ENCODE assay signal across 10 cellular contexts in the genomic region with DNA sequence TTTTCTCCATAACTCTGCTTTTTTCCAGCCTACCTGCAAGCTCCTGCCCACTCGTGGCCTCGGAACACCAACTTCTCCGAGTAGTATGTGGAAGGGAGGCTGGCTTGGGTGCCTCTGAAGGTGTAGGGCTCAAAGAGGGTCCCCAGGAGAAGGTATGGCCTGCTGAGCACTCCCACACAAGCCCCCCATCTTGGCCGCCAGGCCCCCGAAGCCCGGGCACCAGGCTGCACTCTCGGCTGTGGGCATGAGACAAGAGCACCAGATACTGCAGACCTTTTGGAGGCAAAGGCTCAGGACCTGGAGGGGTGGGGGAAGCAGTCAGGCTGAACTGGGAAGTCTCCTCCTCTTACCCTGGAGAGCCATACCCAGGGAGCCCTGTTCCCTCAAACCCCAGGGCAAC. TPM values are rescaled to one million over a fixed set of nuclear protein-coding genes. Genes with fewer than 3 reads are reported as not detected.
DNase-seq lines count a peak whose midpoint lies in the region; ATAC-seq and TF ChIP-seq lines count a peak whose summit lies in the region.
"Had no signal": no experiment of that assay in that cellular context is flagged by ENCODE, and none has a peak within 500 bp of the region (broad histone marks: within the 10 kb centered on the region; RNA-seq: fewer than 3 reads in every experiment).

No MANE protein-coding gene starts in this region.

- no peak for DNase-seq in activated CD4-positive, alpha-beta T cell treated with anti-CD3 and anti-CD28 coated beads, Interleukin-2, amount 10 ng/mL, durations not matched to agents 7 days and 5 days
- DNase-seq in activated CD4-positive, alpha-beta T cell treated with anti-CD3 and anti-CD28 coated beads for 1 hour, result no peak
- DNase-seq in T-helper 17 cell (no peak), fibroblast of villous mesenchyme (ENCODE audit: low read depth) (no peak), cortex of kidney (lab: John Stamatoyannopoulos, UW) (no peak)
- no peak for DNase-seq in stimulated activated naive B cell treated with anti-CD40 and anti-IgM and Interleukin-4, amounts not matched to agents 10 μg/mL and 1 μg/mL and 100 μg/mL, for 72 hours
- DNase-seq: NCI-H1092 treated with DMSO at 0.1 percent for 48 hours had no signal

- H3K36me3 Mint-ChIP-seq in activated CD4-positive, alpha-beta T cell treated with anti-CD3 and anti-CD28 coated beads, Interleukin-2, amount 10 ng/mL, durations not matched to agents 7 days and 5 days (ENCODE audit: low read depth), result peaks cover 21% of the 10 kb centered on the region
- peaks cover 3% of the 10 kb centered on the region for H3K36me3 Mint-ChIP-seq in T-helper 17 cell (ENCODE audit: low read depth)
- peaks cover 0 to 22% of the 10 kb centered on the region in 2 donors for H3K36me3 Mint-ChIP-seq in stimulated activated naive B cell treated with anti-CD40 and anti-IgM and Interleukin-4, amounts not matched to agents 10 μg/mL and 1 μg/mL and 100 μg/mL, for 72 hours

- peaks cover 3% of the 10 kb centered on the region for H3K27me3 Mint-ChIP-seq in activated CD4-positive, alpha-beta T cell treated with anti-CD3 and anti-CD28 coated beads, Interleukin-2, amount 10 ng/mL, durations not matched to agents 7 days and 5 days
- no peaks in the 10 kb centered on the region for H3K27me3 Mint-ChIP-seq in T-helper 17 cell
- no peaks in the 10 kb centered on the region for H3K27me3 Mint-ChIP-seq in stimulated activated naive B cell treated with anti-CD40 and anti-IgM and Interleukin-4, amounts not matched to agents 10 μg/mL and 1 μg/mL and 100 μg/mL, for 72 hours

- CTCF ChIA-PET in activated CD4-positive, alpha-beta T cell treated with anti-CD3 and anti-CD28 coated beads, Interleukin-2, amount 10 ng/mL, durations not matched to agents 7 days and 5 days (lab: Charles Lee), result no interaction called here

- H3K27ac Mint-ChIP-seq in activated CD4-positive, alpha-beta T cell treated with anti-CD3 and anti-CD28 coated beads, Interleukin-2, amount 10 ng/mL, durations not matched to agents 7 days and 5 days, result peak overlapping the region; percentile 99
- H3K27ac Mint-ChIP-seq in T-helper 17 cell, result peak overlapping the region; percentile 79
- H3K27ac Mint-ChIP-seq in stimulated activated naive B cell treated with anti-CD40 and anti-IgM and Interleukin-4, amounts not matched to agents 10 μg/mL and 1 μg/mL and 100 μg/mL, for 72 hours, result peak overlapping the region; percentile 95

- no peaks in the 10 kb centered on the region for H3K9me3 Mint-ChIP-seq in activated CD4-positive, alpha-beta T cell treated with anti-CD3 and anti-CD28 coated beads, Interleukin-2, amount 10 ng/mL, durations not matched to agents 7 days and 5 days
- H3K9me3 Mint-ChIP-seq in stimulated activated naive B cell treated with anti-CD40 and anti-IgM and Interleukin-4, amounts not matched to agents 10 μg/mL and 1 μg/mL and 100 μg/mL, for 72 hours, result no peaks in the 10 kb centered on the region

- H3K4me3 Mint-ChIP-seq in activated CD4-positive, alpha-beta T cell treated with anti-CD3 and anti-CD28 coated beads, Interleukin-2, amount 10 ng/mL, durations not matched to agents 7 days and 5 days, result peak overlapping the region; percentile 93
- H3K4me3 Mint-ChIP-seq in T-helper 17 cell, result peak overlapping the region; percentile 90
- peak overlapping the region; percentile 84 to 88 for H3K4me3 Mint-ChIP-seq in stimulated activated naive B cell treated with anti-CD40 and anti-IgM and Interleukin-4, amounts not matched to agents 10 μg/mL and 1 μg/mL and 100 μg/mL, for 72 hours

- POLR2A ChIA-PET in activated CD4-positive, alpha-beta T cell treated with anti-CD3 and anti-CD28 coated beads, Interleukin-2, amount 10 ng/mL, durations not matched to agents 7 days and 5 days (lab: Charles Lee), result no interaction called here

- peaks cover 50% of the 10 kb centered on the region for H3K4me1 Mint-ChIP-seq in activated CD4-positive, alpha-beta T cell treated with anti-CD3 and anti-CD28 coated beads, Interleukin-2, amount 10 ng/mL, durations not matched to agents 7 days and 5 days
- peaks cover 46% of the 10 kb centered on the region for H3K4me1 Mint-ChIP-seq in T-helper 17 cell
- peaks cover 23 to 38% of the 10 kb centered on the region in 2 donors for H3K4me1 Mint-ChIP-seq in stimulated activated naive B cell treated with anti-CD40 and anti-IgM and Interleukin-4, amounts not matched to agents 10 μg/mL and 1 μg/mL and 100 μg/mL, for 72 hours

- peak overlapping the region; percentile 84 for H3K4me3 ChIP-seq in fibroblast of villous mesenchyme (ENCODE audit: low read depth, low read length)

- no peak for ATAC-seq in T-helper 17 cell
- no peak for ATAC-seq in stimulated activated naive B cell treated with anti-CD40 and anti-IgM and Interleukin-4, amounts not matched to agents 10 μg/mL and 1 μg/mL and 100 μg/mL, for 72 hours (replicated peaks)
- no peak for ATAC-seq in HG03469 (IDR thresholded peaks at IDR 0.05; ENCODE audit: unreplicated experiment)
- ATAC-seq in HG02623 (IDR thresholded peaks at IDR 0.05; ENCODE audit: unreplicated experiment), result no peak

- H3K9me3 ChIP-seq in T-helper 17 cell (ENCODE audit: control insufficient read depth, low read length, poor library complexity, severe bottlenecking), result no peaks in the 10 kb centered on the region
- H3K9me3 ChIP-seq: vagina had no signal

- no peak for TF ChIP-seq CTCF in fibroblast of villous mesenchyme (IDR thresholded peaks at IDR 0.05; ENCODE audit: insufficient read depth, low read depth, low read length)

RNA-seq across cellular contexts. Expression of a gene that starts 1.7 kb away (rescaled TPM):
- 10 to 100 TPM; 55.5 to 57.6 TPM for total RNA-seq in activated CD4-positive, alpha-beta T cell treated with anti-CD3 and anti-CD28 coated beads, Interleukin-2, amount 10 ng/mL, durations not matched to agents 7 days and 5 days
- total RNA-seq in T-helper 17 cell (10 to 100 TPM; 35.0 to 41.4 TPM), fibroblast of villous mesenchyme (10.6 and 22.0 TPM in 2 replicates)

RNA-seq across cellular contexts. Expression of a gene that starts 19.2 kb away (rescaled TPM):
- 10 to 100 TPM; 46.5 to 56.9 TPM for total RNA-seq in activated CD4-positive, alpha-beta T cell treated with anti-CD3 and anti-CD28 coated beads, Interleukin-2, amount 10 ng/mL, durations not matched to agents 7 days and 5 days
- total RNA-seq in T-helper 17 cell (10 to 100 TPM; 23.1 to 28.8 TPM), fibroblast of villous mesenchyme (17.7 and 19.4 TPM in 2 replicates)

RNA-seq across cellular contexts. Expression of a gene that starts 31.5 kb away (rescaled TPM):
- total RNA-seq in activated CD4-positive, alpha-beta T cell treated with anti-CD3 and anti-CD28 coated beads, Interleukin-2, amount 10 ng/mL, durations not matched to agents 7 days and 5 days, result 10 to 100 TPM; 29.7 to 32.7 TPM
- total RNA-seq in T-helper 17 cell, result 10 to 100 TPM; 13.3 to 20.0 TPM
- total RNA-seq in fibroblast of villous mesenchyme, result 26.1 and 28.9 TPM in 2 replicates

RNA-seq across cellular contexts. Expression of a gene that starts 48.8 kb away (rescaled TPM):
- total RNA-seq in activated CD4-positive, alpha-beta T cell treated with anti-CD3 and anti-CD28 coated beads, Interleukin-2, amount 10 ng/mL, durations not matched to agents 7 days and 5 days, result 1 to 10 TPM; 4.1 to 5.1 TPM
- total RNA-seq in T-helper 17 cell, result 1 to 10 TPM; 2.1 to 3.6 TPM
- 3.9 and 7.8 TPM in 2 replicates for total RNA-seq in fibroblast of villous mesenchyme
